ENCODE assay signal across 9 cellular contexts in the genomic region with DNA sequence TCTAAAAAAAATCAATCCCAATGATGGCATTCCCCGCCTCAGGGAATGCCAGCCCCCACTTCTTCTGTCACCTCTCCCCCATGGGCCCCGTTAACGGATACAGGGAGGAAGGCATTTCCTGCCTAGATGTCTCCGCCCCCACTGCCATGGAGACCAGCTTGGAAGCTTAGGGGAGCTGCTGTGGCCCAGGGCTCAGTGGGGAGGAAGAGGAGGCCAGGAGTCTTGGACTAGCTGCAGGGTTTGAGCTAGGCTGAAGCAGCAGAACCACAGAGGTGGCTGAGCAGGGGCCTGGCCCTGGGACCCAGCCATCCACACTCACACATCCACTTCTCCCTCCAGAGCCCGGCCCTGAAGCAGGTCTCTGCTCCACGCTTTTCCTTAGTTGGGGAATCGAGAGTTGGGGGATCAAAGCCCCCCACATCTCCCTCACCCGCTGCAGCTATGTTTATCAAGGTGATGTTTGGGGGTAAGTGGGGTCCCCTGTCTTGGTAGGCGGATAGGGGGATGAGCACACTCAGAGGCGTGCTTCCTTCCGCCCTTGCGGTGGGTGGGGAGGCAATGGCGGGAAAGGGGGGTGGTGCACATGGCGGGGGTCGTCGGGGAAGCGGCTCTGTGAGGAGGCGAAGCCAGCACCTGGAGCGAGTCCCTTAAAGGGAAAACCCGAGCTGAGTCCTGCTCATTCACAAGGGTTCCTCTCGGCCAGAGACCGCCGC. TPM values are rescaled to one million over a fixed set of nuclear protein-coding genes. Genes with fewer than 3 reads are reported as not detected.
DNase-seq lines count a peak whose midpoint lies in the region; ATAC-seq and TF ChIP-seq lines count a peak whose summit lies in the region.
"Had no signal": no experiment of that assay in that cellular context is flagged by ENCODE, and none has a peak within 500 bp of the region (broad histone marks: within the 10 kb centered on the region; RNA-seq: fewer than 3 reads in every experiment).

A gene with protein sequence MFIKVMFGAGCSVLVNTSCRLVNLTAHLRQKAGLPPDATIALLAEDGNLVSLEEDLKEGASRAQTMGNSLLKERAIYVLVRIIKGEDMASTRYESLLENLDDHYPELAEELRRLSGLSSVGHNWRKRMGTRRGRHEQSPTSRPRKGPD (plus strand): TSS at position 125 of the 713 bp plus-strand sequence. CDS start 317 bp downstream, at position 442.

- H3K27me3 ChIP-seq in BLaER1: no peaks in the 10 kb centered on the region
- H3K27me3 ChIP-seq in MM.1S (replicated peaks; ENCODE audit: insufficient read depth, low read length): no peaks in the 10 kb centered on the region

- H3K9me3 Mint-ChIP-seq in activated naive CD8-positive, alpha-beta T cell treated with anti-CD3 and anti-CD28 coated beads, Interleukin-2, amount 10 ng/mL, durations not matched to agents 7 days and 5 days: no peaks in the 10 kb centered on the region
- H3K9me3 Mint-ChIP-seq in naive B cell: no peaks in the 10 kb centered on the region
- no peaks in the 10 kb centered on the region for H3K9me3 Mint-ChIP-seq in Calu3 (ENCODE audit: low read depth, unreplicated experiment)

- H3K4me2 ChIP-seq in BLaER1 (peak within 1 kb of the TSS; percentile 99), MM.1S (ENCODE audit: low read depth, low read length) (no peak within 1 kb of the TSS)

- H3K4me3 ChIP-seq in BLaER1 (peak within 1 kb of the TSS; percentile 82), MM.1S (ENCODE audit: low read length) (no peak within 1 kb of the TSS)

- H3K27ac ChIP-seq in BLaER1 (peak within 1 kb of the TSS; percentile 77), MM.1S (ENCODE audit: low read length) (no peak within 1 kb of the TSS)

- H3K4me1 ChIP-seq in BLaER1 (peaks cover 87% of the 10 kb centered on the region), MM.1S (ENCODE audit: low read length) (no peaks in the 10 kb centered on the region)

- peaks cover 43% of the 10 kb centered on the region for H4K20me1 ChIP-seq in BLaER1
- peaks cover 6% of the 10 kb centered on the region; the same call in 1 of the 2 replicates for H4K20me1 ChIP-seq in MM.1S (ENCODE audit: insufficient read depth, low read length)

- peak; percentile 30 for DNase-seq in HT1080 (ENCODE audit: low read depth)
- peak; percentile 60 for DNase-seq in activated naive CD8-positive, alpha-beta T cell treated with anti-CD3 and anti-CD28 coated beads, Interleukin-2, amount 10 ng/mL, durations not matched to agents 7 days and 5 days
- no peak for DNase-seq in naive B cell
- no peak for DNase-seq in Calu3
- DNase-seq in NCI-H1105 treated with DMSO at 0.1 percent for 48 hours (lab: John Stamatoyannopoulos, UW): no peak
- no peak for DNase-seq in MM.1S
- DNase-seq: NCI-H1436 had no signal

- H3K27me3 Mint-ChIP-seq in activated naive CD8-positive, alpha-beta T cell treated with anti-CD3 and anti-CD28 coated beads, Interleukin-2, amount 10 ng/mL, durations not matched to agents 7 days and 5 days: no peaks in the 10 kb centered on the region
- no peaks in the 10 kb centered on the region for H3K27me3 Mint-ChIP-seq in naive B cell
- no peaks in the 10 kb centered on the region for H3K27me3 Mint-ChIP-seq in Calu3 (ENCODE audit: unreplicated experiment)

- H3K9me3 ChIP-seq in BLaER1: no peaks in the 10 kb centered on the region
- no peaks in the 10 kb centered on the region for H3K9me3 ChIP-seq in MM.1S (replicated peaks; ENCODE audit: insufficient read depth, low read length)

- H3K9ac ChIP-seq in BLaER1: peak within 1 kb of the TSS; percentile 72
- no peak within 1 kb of the TSS for H3K9ac ChIP-seq in MM.1S (ENCODE audit: low read length)

- TF ChIP-seq CTCF in Calu3 (IDR thresholded peaks at IDR 0.05; ENCODE audit: unreplicated experiment) (no peak), MM.1S (IDR thresholded peaks at IDR 0.05; ENCODE audit: low read length) (no peak)

- POLR2A ChIA-PET in activated naive CD8-positive, alpha-beta T cell treated with anti-CD3 and anti-CD28 coated beads, Interleukin-2, amount 10 ng/mL, durations not matched to agents 7 days and 5 days (lab: Charles Lee): interaction anchor here (0.6 to 1.5 kb wide), 10 partner anchors 10 to 131 kb away, joined by 3 to 8 read pairs (median 4); a partner anchor contains a TSS

- no peaks in the 10 kb centered on the region for H3K9me2 ChIP-seq in MM.1S (replicated peaks; ENCODE audit: insufficient read depth, low read length)

- no peak within 1 kb of the TSS for H2AFZ ChIP-seq in MM.1S (ENCODE audit: low read length)

- peaks cover 32% of the 10 kb centered on the region for H3K79me2 ChIP-seq in MM.1S (ENCODE audit: low read length)

- no peaks in the 10 kb centered on the region; the same call in 1 of the 2 replicates for H3F3A ChIP-seq in MM.1S (ENCODE audit: insufficient read depth, low read length)

- peaks cover 2% of the 10 kb centered on the region for H3K36me3 Mint-ChIP-seq in activated naive CD8-positive, alpha-beta T cell treated with anti-CD3 and anti-CD28 coated beads, Interleukin-2, amount 10 ng/mL, durations not matched to agents 7 days and 5 days
- H3K36me3 Mint-ChIP-seq in naive B cell: no peaks in the 10 kb centered on the region
- peaks cover 24% of the 10 kb centered on the region for H3K36me3 Mint-ChIP-seq in Calu3 (ENCODE audit: insufficient read depth, unreplicated experiment)

- peak within 1 kb of the TSS; percentile 81 for H3K4me3 Mint-ChIP-seq in activated naive CD8-positive, alpha-beta T cell treated with anti-CD3 and anti-CD28 coated beads, Interleukin-2, amount 10 ng/mL, durations not matched to agents 7 days and 5 days
- peak within 1 kb of the TSS; percentile 78 to 89 (median 82) for H3K4me3 Mint-ChIP-seq in naive B cell
- no peak within 1 kb of the TSS for H3K4me3 Mint-ChIP-seq in Calu3 (ENCODE audit: low read depth, unreplicated experiment)

- intact Hi-C loops in Calu3 (cut with micrococcal nuclease; ENCODE audit: unreplicated experiment): no loop called here

- ATAC-seq in activated naive CD8-positive, alpha-beta T cell treated with anti-CD3 and anti-CD28 coated beads, Interleukin-2, amount 10 ng/mL, durations not matched to agents 7 days and 5 days (ENCODE audit: low read depth): peak; percentile 17
- ATAC-seq in naive B cell (ENCODE audit: low read depth in 2 of 2): peak in 1 of 2 donors; percentile 5
- ATAC-seq in GM19397 (IDR thresholded peaks at IDR 0.05; ENCODE audit: unreplicated experiment): no peak

- peak within 1 kb of the TSS; percentile 90 for H3K27ac Mint-ChIP-seq in activated naive CD8-positive, alpha-beta T cell treated with anti-CD3 and anti-CD28 coated beads, Interleukin-2, amount 10 ng/mL, durations not matched to agents 7 days and 5 days
- peak within 1 kb of the TSS; percentile 70 to 93 (median 84) for H3K27ac Mint-ChIP-seq in naive B cell
- no peak within 1 kb of the TSS for H3K27ac Mint-ChIP-seq in Calu3 (ENCODE audit: unreplicated experiment)

- peaks cover 38% of the 10 kb centered on the region for H3K4me1 Mint-ChIP-seq in activated naive CD8-positive, alpha-beta T cell treated with anti-CD3 and anti-CD28 coated beads, Interleukin-2, amount 10 ng/mL, durations not matched to agents 7 days and 5 days
- H3K4me1 Mint-ChIP-seq in naive B cell (peaks cover 45 to 63% (median 58%) of the 10 kb centered on the region in 3 donors), Calu3 (ENCODE audit: low read depth, unreplicated experiment) (peaks cover 11% of the 10 kb centered on the region)

- CTCF ChIA-PET in Calu3 (lab: Charles Lee): interaction anchor here (0.7 kb wide), 1 partner anchor 35 kb away, joined by 5 read pairs; no protein-coding TSS in a partner anchor

- no TSS peak for BruUV-seq in Calu3 (replicated peaks; lab: Mats Ljungman, UMichigan)

- H3K36me3 ChIP-seq in BLaER1: peaks cover 21% of the 10 kb centered on the region
- H3K36me3 ChIP-seq in MM.1S (replicated peaks; ENCODE audit: insufficient read depth, low read length): no peaks in the 10 kb centered on the region

RNA-seq across cellular contexts. Expression of the gene that starts here (rescaled TPM):
- total RNA-seq in HT1080 (2014; rRNA removed; shearing (Covaris generic)): 1.1 TPM in 1 of 2 replicates, not detected in the other
- polyA plus RNA-seq in HT1080 (2015; cell fraction: cytosol; rRNA removed): 0.34 TPM in 1 of 2 replicates, not detected in the other
- 0.67 and 3.7 TPM in 2 replicates for polyA plus RNA-seq in HT1080 (2015; cell fraction: nucleus; rRNA removed)
- total RNA-seq in activated naive CD8-positive, alpha-beta T cell treated with anti-CD3 and anti-CD28 coated beads, Interleukin-2, amount 10 ng/mL, durations not matched to agents 7 days and 5 days: 1 to 10 TPM; 2.1 to 2.9 TPM
- 1 to 10 TPM in 2 of 6 donors, under 1 TPM in 2, not detected in 2; 0.13 to 4.9 (median 1.0) TPM for polyA plus RNA-seq in naive B cell (ENCODE audit: low read depth in 6 of 6)
- not detected in 2 replicates for total RNA-seq in Calu3 (2022)

Comparison
In these comparisons a context has a peak if more than half of its experiments do, and no peak if none do; other contexts are left out.
1. DNase-seq: peak in HT1080 (single experiment) and activated naive CD8-positive, alpha-beta T cell treated with anti-CD3 and anti-CD28 coated beads, Interleukin-2, amount 10 ng/mL, durations not matched to agents 7 days and 5 days (single experiment); none in naive B cell (single experiment), Calu3 (single experiment), NCI-H1105 treated with DMSO at 0.1 percent for 48 hours (single experiment) and MM.1S (single experiment).